In the genomic region with DNA sequence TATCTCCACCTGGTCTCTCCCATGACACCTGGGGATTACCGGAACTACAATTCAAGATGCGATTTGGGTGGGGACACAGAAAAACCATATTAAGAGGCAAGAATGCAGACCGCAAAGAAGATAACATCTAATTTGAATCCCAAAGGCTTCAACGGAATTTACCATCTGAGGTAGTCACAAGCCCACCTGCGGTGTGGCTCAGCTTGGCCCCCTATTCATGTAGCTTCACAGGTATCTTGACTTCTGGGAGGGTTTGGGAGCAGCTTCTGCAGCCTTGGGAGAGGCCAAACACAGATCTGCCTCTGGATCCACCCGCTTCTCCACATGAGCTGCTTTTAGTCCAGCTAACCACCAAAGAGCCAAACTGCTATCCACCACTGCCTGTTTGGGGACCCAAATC, we compare ENCODE assay signal across 31 cellular contexts.
"Had no signal": no experiment of that assay in that cellular context is flagged by ENCODE, and none has a peak within 500 bp of the region (broad histone marks: within the 10 kb centered on the region; RNA-seq: fewer than 3 reads in every experiment).

No MANE protein-coding gene starts in this region.

- H3K4me2 ChIP-seq: PC-9 had no signal

- ATAC-seq: activated CD8-positive, alpha-beta T cell treated with anti-CD3 and anti-CD28 coated beads for 36 hours; activated naive CD4-positive, alpha-beta T cell treated with anti-CD3 and anti-CD28 coated beads, Interleukin-2, amount 50 U/mL, for 72 hours; activated T-cell treated with anti-CD3 and anti-CD28 coated beads, Interleukin-2, amount 50 U/mL, for 4 hours; body of pancreas had no signal

- H3K27me3 ChIP-seq: adrenal gland, body of pancreas, breast epithelium had no signal

- H2AFZ ChIP-seq: PC-9 had no signal

- H3K4me3 Mint-ChIP-seq: activated CD8-positive, alpha-beta T cell treated with anti-CD3 and anti-CD28 coated beads for 36 hours; activated naive CD4-positive, alpha-beta T cell treated with anti-CD3 and anti-CD28 coated beads for 36 hours; activated T-cell treated with anti-CD3 and anti-CD28 coated beads, Interleukin-2, amount 50 U/mL, for 4 hours; activated T-helper 1 cell treated with anti-CD3 and anti-CD28 coated beads, Interleukin-12 subunit alpha, Interleukin-12 subunit beta, Interleukin-2, Interleukin-4 antibody, amounts not matched to agents 30 ng/mL and 10 ng/mL and 1 ng/mL, durations not matched to agents 14 hours and 24 hours and 36 hours had no signal

- H3K27ac ChIP-seq: adrenal gland, body of pancreas, breast epithelium, PC-9, VCaP had no signal

- H3K4me1 ChIP-seq: adrenal gland, body of pancreas, breast epithelium had no signal

- FAIRE-seq: astrocyte, RCC 7860 had no signal

- H3K4me3 ChIP-seq: adrenal gland, body of pancreas, breast epithelium, PC-9 had no signal

- H3K9me3 Mint-ChIP-seq: activated CD8-positive, alpha-beta T cell treated with anti-CD3 and anti-CD28 coated beads for 36 hours; activated naive CD4-positive, alpha-beta T cell treated with anti-CD3 and anti-CD28 coated beads for 36 hours had no signal

- H3K36me3 ChIP-seq: adrenal gland, breast epithelium had no signal

- H3K27ac Mint-ChIP-seq: activated CD8-positive, alpha-beta T cell treated with anti-CD3 and anti-CD28 coated beads for 36 hours; activated naive CD4-positive, alpha-beta T cell treated with anti-CD3 and anti-CD28 coated beads for 36 hours; activated naive CD4-positive, alpha-beta T cell treated with anti-CD3 and anti-CD28 coated beads, Interleukin-2, amount 50 U/mL, for 72 hours; activated T-helper 1 cell treated with anti-CD3 and anti-CD28 coated beads, Interleukin-12 subunit alpha, Interleukin-12 subunit beta, Interleukin-2, Interleukin-4 antibody, amounts not matched to agents 30 ng/mL and 10 ng/mL and 1 ng/mL, durations not matched to agents 14 hours and 24 hours and 36 hours had no signal

- H3K36me3 Mint-ChIP-seq: activated naive CD4-positive, alpha-beta T cell treated with anti-CD3 and anti-CD28 coated beads, Interleukin-2, amount 50 U/mL, for 72 hours had no signal

- H3K9me3 ChIP-seq: adrenal gland, body of pancreas, breast epithelium had no signal

- H3K27me3 Mint-ChIP-seq: activated CD8-positive, alpha-beta T cell treated with anti-CD3 and anti-CD28 coated beads for 36 hours had no signal

- DNase-seq: activated CD4-positive, alpha-beta T cell treated with anti-CD3 and anti-CD28 coated beads for 1 hour; activated CD4-positive, alpha-beta T cell treated with anti-CD3 and anti-CD28 coated beads for 48 hours; activated CD4-positive, CD25-positive, alpha-beta regulatory T cell; activated CD8-positive, alpha-beta T cell treated with anti-CD3 and anti-CD28 coated beads for 36 hours; activated gamma-delta T cell treated with Interleukin-2 at 50 U/mL for 16 hours; activated naive CD4-positive, alpha-beta T cell treated with anti-CD3 and anti-CD28 coated beads for 36 hours; activated T-cell treated with anti-CD3 and anti-CD28 coated beads, Interleukin-2, amount 50 U/mL, for 4 hours; adrenal gland; body of pancreas; Karpas-422; NCI-H1105 treated with DMSO at 0.1 percent for 48 hours; NCI-H1436; NCI-H1694; NCI-H2029; NCI-H345; NCI-H510A; NCI-H526; NCI-H748 treated with DMSO at 0.1 percent for 48 hours; NK-92 treated with Interleukin-12 subunit alpha and Interleukin-12 subunit beta, amount 100 ng/mL, for 24 hours; PC-9; Right ventricle myocardium superior; SW 1271; T-helper 1 cell; T-helper 2 cell; T-helper 9 cell had no signal
